32 cellular contexts compared by ENCODE assay signal in genomic region chr12:94513527-94513926, GRCh38.
"Had no signal": no experiment of that assay in that cellular context is flagged by ENCODE, and none has a peak within 500 bp of the region (broad histone marks: within the 10 kb centered on the region; RNA-seq: fewer than 3 reads in every experiment).

No MANE protein-coding gene starts in this region.

- H3K4me1 ChIP-seq: adrenal gland, ascending aorta, body of pancreas, breast epithelium had no signal

- H3K27ac ChIP-seq: adrenal gland, ascending aorta, body of pancreas, brain microvascular endothelial cell, breast epithelium, cardiac muscle cell had no signal

- DNase-seq: activated effector memory CD4-positive, alpha-beta T cell treated with anti-CD3 and anti-CD28 coated beads, Interleukin-2, amount 50 U/mL, for 16 hours; activated effector memory CD4-positive, alpha-beta T cell treated with Interleukin-2 at 50 U/mL for 16 hours; activated gamma-delta T cell; activated gamma-delta T cell treated with Interleukin-2 at 50 U/mL for 16 hours; activated naive CD4-positive, alpha-beta T cell; activated naive CD4-positive, alpha-beta T cell treated with anti-CD3 and anti-CD28 coated beads for 36 hours; activated naive CD4-positive, alpha-beta T cell treated with anti-CD3 and anti-CD28 coated beads, Interleukin-2, amount 10 ng/mL, durations not matched to agents 7 days and 5 days; activated naive CD4-positive, alpha-beta T cell treated with anti-CD3 and anti-CD28 coated beads, Interleukin-2, amount 50 U/mL, for 16 hours; activated naive CD4-positive, alpha-beta T cell treated with Interleukin-2 at 50 U/mL for 16 hours; activated naive CD8-positive, alpha-beta T cell treated with anti-CD3 and anti-CD28 coated beads for 36 hours; activated naive CD8-positive, alpha-beta T cell treated with anti-CD3 and anti-CD28 coated beads, Interleukin-2, amount 10 ng/mL, durations not matched to agents 7 days and 5 days; activated naive CD8-positive, alpha-beta T cell treated with anti-CD3 and anti-CD28 coated beads, Interleukin-2, amount 50 U/mL, for 24 hours; activated T-cell treated with anti-CD3 and anti-CD28 coated beads, Interleukin-2, amount 50 U/mL, for 24 hours; activated T-cell treated with anti-CD3 and anti-CD28 coated beads, Interleukin-2, amount 50 U/mL, for 4 hours; activated T-cell treated with anti-CD3 and anti-CD28 coated beads, Interleukin-2, amount 50 U/mL, for 48 hours; activated T-cell treated with anti-CD3 and anti-CD28 coated beads, Interleukin-2, amount 50 U/mL, for 72 hours; adrenal gland; amniotic stem cell; amygdala; anterior cingulate cortex; aorta; body of pancreas; brain microvascular endothelial cell; caudate nucleus; central memory CD4-positive, alpha-beta T cell; cerebellar nuclear complex had no signal

- H3K27me3 ChIP-seq: adrenal gland, ascending aorta, body of pancreas, brain microvascular endothelial cell, breast epithelium, cardiac muscle cell had no signal

- ATAC-seq: activated naive CD4-positive, alpha-beta T cell treated with anti-CD3 and anti-CD28 coated beads, Interleukin-2, amount 50 U/mL, for 72 hours; activated naive CD8-positive, alpha-beta T cell treated with anti-CD3 and anti-CD28 coated beads, Interleukin-2, amount 50 U/mL, for 24 hours; activated T-cell treated with anti-CD3 and anti-CD28 coated beads, Interleukin-2, amount 50 U/mL, for 4 hours; activated T-cell treated with anti-CD3 and anti-CD28 coated beads, Interleukin-2, amount 50 U/mL, for 72 hours; activated T-helper 17 cell treated with anti-CD3 and anti-CD28 coated beads, Interleukin-2, amount 50 U/mL, for 72 hours; body of pancreas had no signal

- H3K36me3 ChIP-seq: adrenal gland, ascending aorta, brain microvascular endothelial cell, breast epithelium, cardiac muscle cell had no signal

- H3K4me3 ChIP-seq: adrenal gland, ascending aorta, body of pancreas, breast epithelium, cardiac muscle cell had no signal

- FAIRE-seq: astrocyte had no signal

- H3K9me3 ChIP-seq: adrenal gland, ascending aorta, body of pancreas, breast epithelium had no signal
